ENCODE assay signal across 22 cellular contexts in the genomic region with DNA sequence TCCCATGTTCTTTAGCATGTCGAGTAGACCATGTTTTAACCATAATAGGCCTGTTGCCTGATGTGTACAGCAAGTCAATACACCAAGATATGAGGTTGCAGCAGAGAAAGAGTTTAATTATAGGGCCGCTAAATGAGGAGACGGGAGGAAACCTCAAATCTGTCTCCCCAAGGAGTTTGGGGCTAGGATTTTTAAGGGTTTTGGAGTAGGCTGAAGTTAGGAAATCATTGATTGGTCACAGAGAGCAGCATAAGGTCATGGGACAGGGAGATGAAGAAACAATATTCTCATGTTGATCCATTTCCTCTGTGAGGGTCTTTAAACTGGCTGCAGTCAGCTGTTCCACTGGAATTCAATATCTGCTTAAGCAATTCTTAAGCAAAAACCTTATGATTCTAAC.
DNase-seq lines count a peak whose midpoint lies in the region; ATAC-seq lines count a peak whose summit lies in the region.
"Had no signal": no experiment of that assay in that cellular context is flagged by ENCODE, and none has a peak within 500 bp of the region (broad histone marks: within the 10 kb centered on the region; RNA-seq: fewer than 3 reads in every experiment).

No MANE protein-coding gene starts in this region.

- H3K27ac ChIP-seq in BLaER1 (no peak overlapping the region), SJCRH30 (peak overlapping the region; percentile 89), Karpas-422 (ENCODE audit: low read length) (no peak overlapping the region)
- H3K27ac ChIP-seq in BLaER1 treated with 17β-estradiol and CSF1 and Interleukin-3, amounts not matched to agents 10 nM and 100 nM = peak overlapping the region in 5 of 11 experiments; percentile 32 to 72 (median 48); a peak in 8 of 22 replicates

- H3K27me3 ChIP-seq in BLaER1 (no peaks in the 10 kb centered on the region), SJCRH30 (no peaks in the 10 kb centered on the region), Karpas-422 (ENCODE audit: low read length) (no peaks in the 10 kb centered on the region)
- H3K27me3 ChIP-seq in BLaER1 treated with 17β-estradiol and CSF1 and Interleukin-3, amounts not matched to agents 10 nM and 100 nM = no peaks in the 10 kb centered on the region
- H3K27me3 ChIP-seq: BE2C had no signal

- no peaks in the 10 kb centered on the region for H4K20me1 ChIP-seq in BLaER1
- no peaks in the 10 kb centered on the region for H4K20me1 ChIP-seq in BLaER1 treated with 17β-estradiol and CSF1 and Interleukin-3, amounts not matched to agents 10 nM and 100 nM
- no peaks in the 10 kb centered on the region for H4K20me1 ChIP-seq in Karpas-422 (ENCODE audit: insufficient read depth, low read depth, low read length)

- H3K36me3 ChIP-seq in BLaER1 = no peaks in the 10 kb centered on the region
- H3K36me3 ChIP-seq in BLaER1 treated with 17β-estradiol and CSF1 and Interleukin-3, amounts not matched to agents 10 nM and 100 nM = no peaks in the 10 kb centered on the region
- H3K36me3 ChIP-seq in SJCRH30 = no peaks in the 10 kb centered on the region
- no peaks in the 10 kb centered on the region for H3K36me3 ChIP-seq in Karpas-422 (ENCODE audit: insufficient read depth, low read length)
- H3K36me3 ChIP-seq: BE2C had no signal

- in situ Hi-C loops in G401 (cut with HindIII; ENCODE audit: low sequenced_read_pairs) = no loop called here

- no peaks in the 10 kb centered on the region for H3K9me2 ChIP-seq in Karpas-422 (replicated peaks; ENCODE audit: insufficient read depth, low read length)

- H3K4me3 ChIP-seq in BLaER1 (no peak overlapping the region), SJCRH30 (no peak overlapping the region), Karpas-422 (ENCODE audit: low read length) (no peak overlapping the region)
- H3K4me3 ChIP-seq in BLaER1 treated with 17β-estradiol and CSF1 and Interleukin-3, amounts not matched to agents 10 nM and 100 nM = no peak overlapping the region

- DNase-seq in MV-4-11 (lab: John Stamatoyannopoulos, UW) = peak; percentile 10
- DNase-seq in SJCRH30 = peak in 1 of 2 experiments; percentile 48
- DNase-seq in G401 (ENCODE audit: low spot score) = no peak
- no peak for DNase-seq in Karpas-422
- no peak for DNase-seq in NCI-H1105 (lab: John Stamatoyannopoulos, UW)
- DNase-seq: 8988T; ACHN; C1 segment of cervical spinal cord; CD4-positive, alpha-beta memory T cell; CD4-positive, CD25-positive, alpha-beta regulatory T cell; CD8-positive, alpha-beta memory T cell; COR-L47; DMS 273 treated with DMSO at 0.1 percent for 48 hours; DMS153; DMS79; DND-41; EL; GF-D8 had no signal

- ATAC-seq in HG03095 (IDR thresholded peaks at IDR 0.05; ENCODE audit: unreplicated experiment) = no peak

- H3K4me2 ChIP-seq in BLaER1 (peak overlapping the region; percentile 74), Karpas-422 (ENCODE audit: low read depth, low read length, poor library complexity, severe bottlenecking) (no peak overlapping the region)
- H3K4me2 ChIP-seq in BLaER1 treated with 17β-estradiol and CSF1 and Interleukin-3, amounts not matched to agents 10 nM and 100 nM = peak overlapping the region in 10 of 11 experiments; percentile 11 to 77 (median 60); a peak in 19 of 22 replicates

- no peak overlapping the region for H2AFZ ChIP-seq in Karpas-422 (ENCODE audit: low read length)

- peaks cover 19% of the 10 kb centered on the region for H3K4me1 ChIP-seq in BLaER1
- peaks cover 0 to 27% (median 19%) of the 10 kb centered on the region in 10 experiments; a peak in 17 of 20 replicates for H3K4me1 ChIP-seq in BLaER1 treated with 17β-estradiol and CSF1 and Interleukin-3, amounts not matched to agents 10 nM and 100 nM
- peaks cover 20% of the 10 kb centered on the region for H3K4me1 ChIP-seq in SJCRH30
- no peaks in the 10 kb centered on the region for H3K4me1 ChIP-seq in Karpas-422 (ENCODE audit: low read length)

- H3K79me2 ChIP-seq in Karpas-422 (ENCODE audit: low read length) = no peaks in the 10 kb centered on the region

- H3K9me3 ChIP-seq in BLaER1 (no peaks in the 10 kb centered on the region), SJCRH30 (replicated peaks) (no peaks in the 10 kb centered on the region), Karpas-422 (ENCODE audit: low read length) (no peaks in the 10 kb centered on the region)
- no peaks in the 10 kb centered on the region for H3K9me3 ChIP-seq in BLaER1 treated with 17β-estradiol and CSF1 and Interleukin-3, amounts not matched to agents 10 nM and 100 nM (replicated peaks in 1 of 11)
- H3K9me3 ChIP-seq: BE2C had no signal

- H3K9ac ChIP-seq in BLaER1 = no peak overlapping the region
- no peak overlapping the region for H3K9ac ChIP-seq in BLaER1 treated with 17β-estradiol and CSF1 and Interleukin-3, amounts not matched to agents 10 nM and 100 nM
- H3K9ac ChIP-seq in Karpas-422 (ENCODE audit: low read length) = no peak overlapping the region
